Comparison of ENCODE assay signal across 8 cellular contexts in the genomic region with DNA sequence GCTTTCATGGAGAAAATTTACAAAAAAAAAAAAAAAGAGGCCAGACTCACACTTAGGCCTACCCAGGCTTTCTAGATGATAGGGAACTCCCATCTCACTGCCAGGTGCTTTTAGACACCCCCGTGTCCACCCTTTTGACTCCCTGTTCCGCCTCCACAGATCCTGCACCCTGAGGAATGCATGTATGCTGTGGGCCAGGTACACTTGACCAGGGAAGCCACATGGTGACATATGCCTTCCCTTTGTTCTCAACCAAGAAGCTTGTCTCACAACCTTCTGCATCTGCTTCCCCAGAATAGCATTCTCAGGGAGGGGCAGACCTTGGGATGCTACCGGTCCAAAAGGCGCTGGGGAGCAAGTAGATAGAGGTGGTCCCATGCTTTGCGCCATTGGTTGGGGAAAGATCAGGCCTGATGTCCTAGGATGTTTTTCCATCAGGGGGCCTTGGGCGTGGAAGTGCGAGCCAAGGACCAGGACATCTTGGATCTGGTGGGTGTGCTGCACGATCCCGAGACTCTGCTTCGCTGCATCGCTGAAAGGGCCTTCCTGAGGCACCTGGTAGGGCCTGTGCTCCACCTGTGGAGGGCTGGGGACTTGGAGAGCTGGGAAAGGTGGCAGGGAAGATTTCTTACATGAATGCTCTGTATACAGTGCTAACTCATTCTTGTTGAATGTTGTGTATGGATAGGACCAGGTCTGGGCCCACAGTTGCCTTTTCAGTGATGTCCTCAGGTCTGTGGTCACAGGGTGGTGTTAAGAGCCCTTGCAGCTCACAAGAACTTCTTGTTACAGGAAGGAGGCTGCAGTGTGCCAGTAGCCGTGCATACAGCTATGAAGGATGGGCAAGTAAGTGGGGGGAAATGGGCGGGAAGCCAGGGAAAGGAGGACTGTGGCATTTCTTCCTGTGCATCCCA. TPM values are rescaled to one million over a fixed set of nuclear protein-coding genes. Genes with fewer than 3 reads are reported as not detected.
DNase-seq lines count a peak whose midpoint lies in the region; FAIRE-seq and TF ChIP-seq lines count a peak whose summit lies in the region.

No MANE protein-coding gene starts in this region.

- H3K27me3 ChIP-seq in H7 (ENCODE audit: control insufficient read depth, insufficient read depth, low read length) (no peaks in the 10 kb centered on the region), iPS-18a (ENCODE audit: control insufficient read depth, insufficient read depth, low read length) (no peaks in the 10 kb centered on the region), small intestine (ENCODE audit: control insufficient read depth in 2 of 2, insufficient read depth in 2 of 2, low read length in 2 of 2) (no peaks in the 10 kb centered on the region)

- 79 to 86% (median 82%) methylated on average over 13 of the region's 13 CpGs for WGBS in small intestine, 3 donors

- TF ChIP-seq CTCF in C4-2B (conservative IDR thresholded peaks at IDR 0.05) (no peak), WI38 (IDR thresholded peaks at IDR 0.05; ENCODE audit: low read depth, low read length) (no peak)

- H3K9me3 ChIP-seq in iPS-18a (ENCODE audit: control insufficient read depth, low read depth, low read length) = no peaks in the 10 kb centered on the region
- H3K9me3 ChIP-seq in small intestine (ENCODE audit: control insufficient read depth, low read depth) = no peaks in the 10 kb centered on the region

- FAIRE-seq in small intestine (lab: Jason Lieb, UNC) = no peak

- H3K27ac ChIP-seq in C4-2B (peak overlapping the region; percentile 98), iPS-18a (ENCODE audit: low read length) (no peak overlapping the region), small intestine (ENCODE audit: low read depth in 1 of 2, low read length in 1 of 2) (no peak overlapping the region)

- H3K4me3 ChIP-seq in H7 (ENCODE audit: insufficient read depth, low read depth, low read length) (peak overlapping the region; percentile 98), WI38 (ENCODE audit: low read depth, low read length) (peak overlapping the region; percentile 81), iPS-18a (ENCODE audit: low read length) (peak overlapping the region; percentile 92), small intestine (ENCODE audit: low read depth in 1 of 2, low read length in 2 of 2) (no peak overlapping the region)

- peak overlapping the region; percentile 97 for H3K9ac ChIP-seq in iPS-18a (ENCODE audit: low read length)

- H3K36me3 ChIP-seq in H7 (replicated peaks; ENCODE audit: control insufficient read depth, insufficient read depth, low read length) (peaks cover 19% of the 10 kb centered on the region), iPS-18a (ENCODE audit: control insufficient read depth, low read depth, low read length) (peaks cover 34% of the 10 kb centered on the region), small intestine (ENCODE audit: control insufficient read depth in 2 of 2, insufficient read depth in 2 of 2, low read length in 2 of 2) (peaks cover 0 to 3% of the 10 kb centered on the region in 2 donors)

- DNase-seq in H7 = no peak
- no peak for DNase-seq in small intestine
- DNase-seq in DMS153 treated with DMSO at 0.1 percent for 48 hours (lab: John Stamatoyannopoulos, UW; ENCODE audit: unreplicated experiment) = no peak
- no peak for DNase-seq in dermis blood vessel endothelial cell
- no peak for DNase-seq in kidney tubule cell (ENCODE audit: low spot score)

- H3K4me1 ChIP-seq in iPS-18a (ENCODE audit: control insufficient read depth, low read depth, low read length) (peaks cover 17% of the 10 kb centered on the region), small intestine (ENCODE audit: control insufficient read depth in 2 of 2, insufficient read depth in 1 of 2, low read depth in 1 of 2, low read length in 1 of 2) (peaks cover 2% of the 10 kb centered on the region in 2 donors)

RNA-seq across cellular contexts. Expression of gene HMBS, which starts 7.5 kb away (rescaled TPM):
- total RNA-seq in H7 (2014; rRNA removed; shearing (Covaris generic)) = 12.2 and 14.3 TPM in 2 replicates
- 10 to 100 TPM; 19.5 to 45.3 (median 21.5) TPM for polyA plus RNA-seq in small intestine
- total RNA-seq in dermis blood vessel endothelial cell = 3.4 and 11.2 TPM in 2 replicates

RNA-seq across cellular contexts. Expression of gene DPAGT1, which starts 9.4 kb away (rescaled TPM):
- 30.7 and 44.3 TPM in 2 replicates for total RNA-seq in H7 (2014; rRNA removed; shearing (Covaris generic))
- 10 to 100 TPM; 10.8 to 51.2 (median 12.5) TPM for polyA plus RNA-seq in small intestine
- 21.3 and 50.6 TPM in 2 replicates for total RNA-seq in dermis blood vessel endothelial cell

RNA-seq across cellular contexts. Expression of gene C2CD2L, which starts 14.9 kb away (rescaled TPM):
- total RNA-seq in H7 (2014; rRNA removed; shearing (Covaris generic)) = 4.8 and 7.0 TPM in 2 replicates
- 10 to 100 TPM; 14.9 to 21.7 (median 19.2) TPM for polyA plus RNA-seq in small intestine
- total RNA-seq in dermis blood vessel endothelial cell = 2.2 and 5.6 TPM in 2 replicates

RNA-seq across cellular contexts. Expression of gene VPS11, which starts 24.6 kb away (rescaled TPM):
- total RNA-seq in H7 (2014; rRNA removed; shearing (Covaris generic)) = 17.5 and 21.9 TPM in 2 replicates
- 10 to 100 TPM; 26.0 to 56.4 (median 33.5) TPM for polyA plus RNA-seq in small intestine
- total RNA-seq in dermis blood vessel endothelial cell = 24.6 and 25.7 TPM in 2 replicates

RNA-seq across cellular contexts. Expression of gene HINFP, which starts 29.2 kb away (rescaled TPM):
- 21.2 and 33.2 TPM in 2 replicates for total RNA-seq in H7 (2014; rRNA removed; shearing (Covaris generic))
- 10 to 100 TPM; 12.3 to 24.4 (median 14.3) TPM for polyA plus RNA-seq in small intestine
- 14.8 and 19.2 TPM in 2 replicates for total RNA-seq in dermis blood vessel endothelial cell

Comparison
In these comparisons a context has a peak if more than half of its experiments do, and no peak if none do; other contexts are left out.
1. H3K4me3 ChIP-seq: peak in H7 (single experiment), WI38 (single experiment) and iPS-18a (single experiment); none in small intestine (0 of 2).